29 cellular contexts compared by ENCODE assay signal in the genomic region with DNA sequence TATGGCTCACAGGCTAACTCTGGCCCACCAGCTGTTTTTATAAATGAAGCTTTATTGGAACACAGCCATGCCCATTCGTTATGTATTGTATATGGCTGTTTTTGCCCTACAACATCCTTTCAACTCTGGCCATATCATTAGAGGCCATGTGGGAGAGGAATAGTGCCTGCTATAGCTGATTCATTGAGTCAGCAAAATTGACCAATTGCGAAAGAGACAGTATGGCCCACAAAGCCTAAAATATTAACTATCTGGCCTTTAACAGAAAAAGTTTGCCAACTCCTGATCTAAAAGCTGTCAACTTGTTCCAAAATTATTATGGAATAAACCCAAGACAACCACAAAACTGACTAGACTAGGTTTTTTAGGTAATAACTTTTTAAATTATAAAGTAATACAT. TPM values are rescaled to one million over a fixed set of nuclear protein-coding genes. Genes with fewer than 3 reads are reported as not detected.
"Had no signal": no experiment of that assay in that cellular context is flagged by ENCODE, and none has a peak within 500 bp of the region (broad histone marks: within the 10 kb centered on the region; RNA-seq: fewer than 3 reads in every experiment).

No MANE protein-coding gene starts in this region.

- H2AFZ ChIP-seq: neural progenitor cell, parathyroid adenoma had no signal

- H3K36me3 ChIP-seq: ascending aorta, cardiac muscle cell, heart right ventricle, neural progenitor cell, suprapubic skin, tibial artery, upper lobe of right lung had no signal

- H3K4me3 ChIP-seq: ascending aorta, cardiac muscle cell, coronary artery, dorsolateral prefrontal cortex, heart right ventricle, neural progenitor cell, psoas muscle, suprapubic skin, tibial artery, upper lobe of right lung had no signal

- DNase-seq: activated CD4-positive, alpha-beta T cell treated with anti-CD3 and anti-CD28 coated beads for 4 hours; activated CD4-positive, alpha-beta T cell treated with anti-CD3 and anti-CD28 coated beads, Interleukin-2, amount 50 U/mL, for 4 hours; activated CD8-positive, alpha-beta memory T cell treated with anti-CD3 and anti-CD28 coated beads for 24 hours; activated effector memory CD4-positive, alpha-beta T cell treated with Interleukin-2 at 50 U/mL for 16 hours; activated naive CD4-positive, alpha-beta T cell treated with anti-CD3 and anti-CD28 coated beads, Interleukin-2, amount 10 ng/mL, durations not matched to agents 7 days and 5 days; activated naive CD8-positive, alpha-beta T cell treated with anti-CD3 and anti-CD28 coated beads, Interleukin-2, amount 10 ng/mL, durations not matched to agents 7 days and 5 days; cerebellar nuclear complex; dorsolateral prefrontal cortex; effector memory CD8-positive, alpha-beta T cell; foreskin keratinocyte; heart right ventricle; natural killer cell; occipital lobe; psoas muscle; stimulated activated CD4-positive, alpha-beta T cell treated with anti-CD3 and anti-CD28 coated beads, Interleukin-15, amount 100 ng/mL, for 24 hours; stimulated activated CD4-positive, alpha-beta T cell treated with anti-CD3 and anti-CD28 coated beads, Interleukin-2, amount 100 ng/mL, for 24 hours; stimulated activated naive B cell treated with anti-CD40 and anti-IgM and Interleukin-4, amounts not matched to agents 10 μg/mL and 1 μg/mL and 100 μg/mL, for 72 hours; T-helper 1 cell; tibial artery; upper lobe of right lung had no signal

- ATAC-seq: effector memory CD8-positive, alpha-beta T cell; foreskin keratinocyte; heart right ventricle; natural killer cell; psoas muscle; stimulated activated naive B cell treated with anti-CD40 and anti-IgM and Interleukin-4, amounts not matched to agents 10 μg/mL and 1 μg/mL and 100 μg/mL, for 72 hours had no signal

- H3K9ac ChIP-seq: neural progenitor cell, parathyroid adenoma had no signal

- H3K79me2 ChIP-seq: parathyroid adenoma had no signal

- H3K4me1 ChIP-seq: ascending aorta, foreskin keratinocyte, neural progenitor cell, parathyroid adenoma, psoas muscle, suprapubic skin, tibial artery, upper lobe of right lung had no signal

- H3K9me3 ChIP-seq: ascending aorta, heart right ventricle, psoas muscle, suprapubic skin, tibial artery, upper lobe of right lung had no signal

- H3K27me3 ChIP-seq: ascending aorta, cardiac muscle cell, dorsolateral prefrontal cortex, foreskin keratinocyte, heart right ventricle, neural progenitor cell, suprapubic skin, tibial artery, upper lobe of right lung had no signal

- H3K4me2 ChIP-seq: neural progenitor cell had no signal

- H3K27ac ChIP-seq: ascending aorta, cardiac muscle cell, coronary artery, dorsolateral prefrontal cortex, foreskin keratinocyte, heart right ventricle, neural progenitor cell, parathyroid adenoma, psoas muscle, suprapubic skin, tibial artery, upper lobe of right lung had no signal

RNA-seq across cellular contexts. Expression of gene NR1I2, which starts 1.4 kb away (rescaled TPM):
- total RNA-seq: ascending aorta, fibroblast of lung, foreskin keratinocyte, glomerular endothelial cell, lower leg skin, psoas muscle, suprapubic skin, upper lobe of right lung had no signal
- polyA plus RNA-seq: cardiac muscle cell, foreskin keratinocyte had no signal
